In genomic region chr22:26672590-26673468, GRCh38 we compare ENCODE assay signal across 8 cellular contexts. TPM values are rescaled to one million over a fixed set of nuclear protein-coding genes. Genes with fewer than 3 reads are reported as not detected.
DNase-seq lines count a peak whose midpoint lies in the region; ATAC-seq and TF ChIP-seq lines count a peak whose summit lies in the region.

No MANE protein-coding gene starts in this region.

- CTCF ChIA-PET in HEK293T (lab: Yijun Ruan, JAX) = interaction anchor here (0.8 to 1.6 kb wide), 2 partner anchors 9 to 12 kb away, joined by 3 read pairs; no protein-coding TSS in a partner anchor

- ATAC-seq in SK-N-SH treated with all-trans-retinoic acid at 6 μM for 48 hours = peak; percentile 90

- H3K27ac ChIP-seq in thymus (ENCODE audit: low read depth) = peak overlapping the region; percentile 99

- H3K4me1 ChIP-seq in thymus (ENCODE audit: control insufficient read depth, insufficient read depth, low read length) = peaks cover 19% of the 10 kb centered on the region

- no peaks in the 10 kb centered on the region for H3K27me3 Mint-ChIP-seq in activated naive CD8-positive, alpha-beta T cell
- H3K27me3 Mint-ChIP-seq in osteocyte (ENCODE audit: unreplicated experiment) = no peaks in the 10 kb centered on the region

- DNase-seq in HEK293T (ENCODE audit: extremely low spot score) (peak; percentile 93), NAMALWA (ENCODE audit: low spot score) (peak; percentile 98), head of caudate nucleus (peak; percentile 79 to 96 (median 90)), osteocyte (ENCODE audit: extremely low spot score, unreplicated experiment) (peak; percentile 93)

- peak overlapping the region; percentile 96 for H3K4me3 ChIP-seq in GM08714 (ENCODE audit: low read length)
- peak overlapping the region; percentile 84 for H3K4me3 ChIP-seq in thymus (ENCODE audit: low read length)

- intact Hi-C loops in head of caudate nucleus (cut with DNase I) = no loop called here

- peak; percentile 70 for TF ChIP-seq CTCF in osteocyte (IDR thresholded peaks at IDR 0.05)

- peak overlapping the region; percentile 99 for H3K27ac Mint-ChIP-seq in activated naive CD8-positive, alpha-beta T cell
- H3K27ac Mint-ChIP-seq in osteocyte (ENCODE audit: unreplicated experiment) = peak overlapping the region; percentile 98

- peak overlapping the region; percentile 97 for H3K4me3 Mint-ChIP-seq in activated naive CD8-positive, alpha-beta T cell
- H3K4me3 Mint-ChIP-seq in osteocyte (ENCODE audit: unreplicated experiment) = peak overlapping the region; percentile 83

- peaks cover 2% of the 10 kb centered on the region for H3K9me3 ChIP-seq in thymus (ENCODE audit: control insufficient read depth)

- peaks cover 72% of the 10 kb centered on the region for H3K4me1 Mint-ChIP-seq in activated naive CD8-positive, alpha-beta T cell (ENCODE audit: low read depth)
- H3K4me1 Mint-ChIP-seq in osteocyte (ENCODE audit: unreplicated experiment) = peaks cover 47% of the 10 kb centered on the region

- POLR2A ChIA-PET in HEK293T (lab: Yijun Ruan, JAX) = interaction anchor here (0.7 to 2.4 kb wide), 8 partner anchors 9 to 189 kb away, joined by 3 to 19 read pairs (median 4); partner anchors contain the start of genes HPS4, MIAT and SRRD

- H3K36me3 Mint-ChIP-seq in activated naive CD8-positive, alpha-beta T cell = peaks cover 2% of the 10 kb centered on the region
- H3K36me3 Mint-ChIP-seq in osteocyte (ENCODE audit: unreplicated experiment) = peaks cover 4% of the 10 kb centered on the region

- no peaks in the 10 kb centered on the region for H3K27me3 ChIP-seq in thymus (ENCODE audit: control insufficient read depth, insufficient read depth)

- no peaks in the 10 kb centered on the region for H3K36me3 ChIP-seq in thymus (ENCODE audit: control insufficient read depth, insufficient read depth)

- under 1% methylated on average over 36 of the region's 36 CpGs for WGBS in thymus

- no peaks in the 10 kb centered on the region for H3K9me3 Mint-ChIP-seq in activated naive CD8-positive, alpha-beta T cell (ENCODE audit: low read depth)
- no peaks in the 10 kb centered on the region for H3K9me3 Mint-ChIP-seq in osteocyte (ENCODE audit: unreplicated experiment)

TF ChIP-seq in HEK293T, 16 proteins besides CTCF, POLR2A, EP300 and RAD21:
- TF ChIP-seq LEF1 (IDR thresholded peaks at IDR 0.05; ENCODE audit: borderline replicate concordance) (no peak), SP1 (IDR thresholded peaks at IDR 0.05) (0 out of 2 replicates have a peak, but pooled peaks have one; percentile 20), SUZ12 (IDR thresholded peaks at IDR 0.05) (no peak), PKNOX1 (IDR thresholded peaks at IDR 0.05) (peak; percentile 64), L3MBTL2 (conservative IDR thresholded peaks at IDR 0.05) (peak; percentile 65), CTBP1 (IDR thresholded peaks at IDR 0.05; ENCODE audit: borderline replicate concordance) (no peak), ZNF384 (IDR thresholded peaks at IDR 0.05) (no peak), BHLHE40 (IDR thresholded peaks at IDR 0.05; ENCODE audit: borderline replicate concordance) (no peak), TARDBP (IDR thresholded peaks at IDR 0.05) (no peak), FOXK2 (IDR thresholded peaks at IDR 0.05) (no peak), FOXA1 (IDR thresholded peaks at IDR 0.05) (no peak), ARNT (IDR thresholded peaks at IDR 0.05) (no peak), ELF4 (IDR thresholded peaks at IDR 0.05) (peak; percentile 88), HDGF (IDR thresholded peaks at IDR 0.05; ENCODE audit: borderline replicate concordance) (no peak), FOXM1 (IDR thresholded peaks at IDR 0.05; ENCODE audit: borderline replicate concordance) (no peak)

TF ChIP-seq in SK-N-SH treated with all-trans-retinoic acid at 6 μM for 48 hours, 23 proteins besides CTCF, POLR2A, EP300 and RAD21:
- TF ChIP-seq ZC3H10 (CRISPR knock-in tag; IDR thresholded peaks at IDR 0.05) (no peak), CSRNP3 (CRISPR knock-in tag; IDR thresholded peaks at IDR 0.05) (0 out of 2 replicates have a peak, but pooled peaks have one; percentile 73)

RNA-seq across cellular contexts. Expression of gene MIAT, which starts 15.4 kb away (rescaled TPM):
- total RNA-seq in osteocyte = 1.9 and 3.3 TPM in 2 replicates
- polyA plus RNA-seq in thymus = 2.9 TPM

RNA-seq across cellular contexts. Expression of gene CRYBA4, which starts 51.1 kb away (rescaled TPM):
- total RNA-seq in osteocyte = not detected in 2 replicates
- 1.6 TPM for polyA plus RNA-seq in thymus

RNA-seq across cellular contexts. Expression of gene CRYBB1, which starts 55.0 kb away (rescaled TPM):
- total RNA-seq in osteocyte = not detected in 2 replicates
- polyA plus RNA-seq in thymus = 1.7 TPM

Comparison
In these comparisons a context has a peak if more than half of its experiments do, and no peak if none do; other contexts are left out.
1. Peak in every context shown above with its lines: DNase-seq, ATAC-seq, H3K4me3 ChIP-seq and H3K27ac ChIP-seq.